In the genomic region with DNA sequence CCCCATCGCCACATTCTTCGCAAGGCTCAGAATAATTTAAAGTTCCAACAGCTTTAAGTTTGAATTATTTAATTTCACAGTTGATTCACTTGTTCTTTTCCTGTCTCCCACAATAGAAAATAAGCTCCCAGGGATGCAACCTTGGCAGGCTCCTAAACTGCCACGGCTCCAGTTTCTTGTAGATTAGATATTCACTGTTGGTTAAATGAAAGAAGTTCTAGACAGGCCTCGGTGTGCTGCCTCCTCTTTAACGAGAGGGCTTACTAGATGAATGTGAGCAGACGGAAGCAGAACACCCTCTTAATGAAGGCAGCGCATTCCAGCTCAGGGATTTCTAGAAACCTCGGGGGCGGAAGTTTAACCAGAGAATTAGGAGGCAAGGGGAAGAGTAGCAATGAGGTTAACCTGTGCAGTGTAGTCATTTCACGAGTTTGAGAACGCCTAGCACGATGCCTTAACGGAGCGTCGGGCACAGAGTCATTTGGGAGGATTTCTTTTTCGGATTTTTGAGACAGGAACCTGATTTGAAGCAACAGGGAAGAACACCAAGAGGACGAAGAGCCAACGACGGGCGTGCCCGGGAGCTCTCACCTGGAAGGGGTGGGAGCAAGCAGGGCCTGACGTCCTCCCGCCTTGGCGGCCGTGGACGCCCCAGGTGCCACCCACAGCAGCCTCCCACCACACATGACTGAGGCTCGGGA, we compare ENCODE assay signal across 8 cellular contexts. TPM values are rescaled to one million over a fixed set of nuclear protein-coding genes. Genes with fewer than 3 reads are reported as not detected.
DNase-seq lines count a peak whose midpoint lies in the region; ATAC-seq and TF ChIP-seq lines count a peak whose summit lies in the region.

No MANE protein-coding gene starts in this region.

- H3K36me3 Mint-ChIP-seq in activated B cell treated with CpG ODN at 0.5 μM for 24 hours (ENCODE audit: low read depth), result peaks cover 37% of the 10 kb centered on the region

- TF ChIP-seq CTCF in GM12865 (IDR thresholded peaks at IDR 0.05; ENCODE audit: insufficient read depth, low read depth, low read length, missing control alignments), result no peak
- TF ChIP-seq CTCF in activated B cell treated with CpG ODN at 0.5 μM for 24 hours (IDR thresholded peaks at IDR 0.05), result no peak
- no peak for TF ChIP-seq CTCF in mucosa of descending colon (IDR thresholded peaks at IDR 0.05)

- H3K36me3 ChIP-seq in mucosa of descending colon (ENCODE audit: low read depth) (no peaks in the 10 kb centered on the region), thymus (ENCODE audit: control insufficient read depth, insufficient read depth) (peaks cover 3% of the 10 kb centered on the region)

- H3K4me3 ChIP-seq in GM12865 (ENCODE audit: low read depth, low read length) (peak overlapping the region; percentile 89), mucosa of descending colon (peak overlapping the region; percentile 12), thymus (ENCODE audit: low read length) (peak overlapping the region; percentile 92)

- H3K27ac ChIP-seq in thymus (ENCODE audit: low read depth), result peak overlapping the region; percentile 94

- H3K27me3 Mint-ChIP-seq in activated B cell treated with CpG ODN at 0.5 μM for 24 hours, result no peaks in the 10 kb centered on the region

- peak overlapping the region; percentile 93 for H3K4me3 Mint-ChIP-seq in activated B cell treated with CpG ODN at 0.5 μM for 24 hours

- H3K9me3 Mint-ChIP-seq in activated B cell treated with CpG ODN at 0.5 μM for 24 hours, result no peaks in the 10 kb centered on the region

- peak overlapping the region; percentile 99 for H3K27ac Mint-ChIP-seq in activated B cell treated with CpG ODN at 0.5 μM for 24 hours

- peak; percentile 58 for ATAC-seq in HG02642 (IDR thresholded peaks at IDR 0.05; ENCODE audit: poor library complexity, unreplicated experiment)
- peak; percentile 56 for ATAC-seq in activated B cell treated with CpG ODN at 0.5 μM for 24 hours (ENCODE audit: low read depth)
- peak; percentile 88 for ATAC-seq in esophagus mucosa
- peak; percentile 87 for ATAC-seq in mucosa of descending colon

- CTCF ChIA-PET in activated B cell treated with CpG ODN at 0.5 μM for 24 hours (lab: Charles Lee), result no interaction called here

- intact Hi-C loops in activated B cell treated with CpG ODN at 0.5 μM for 24 hours (cut with micrococcal nuclease) (loop anchor here (1.0 to 10.0 kb wide), 4 partner anchors 161 to 1223 kb away; a partner anchor contains a TSS), mucosa of descending colon (cut with DNase I, micrococcal nuclease) (loop anchor here in 1 of 2 donors (10.0 kb wide), 1 partner anchor 63 kb away; no protein-coding TSS in a partner anchor)

- H3K4me1 Mint-ChIP-seq in activated B cell treated with CpG ODN at 0.5 μM for 24 hours, result peaks cover 52% of the 10 kb centered on the region

- H3K27me3 ChIP-seq in thymus (ENCODE audit: control insufficient read depth, insufficient read depth), result no peaks in the 10 kb centered on the region

- H3K4me1 ChIP-seq in mucosa of descending colon (ENCODE audit: low read depth) (peaks cover 28% of the 10 kb centered on the region), thymus (ENCODE audit: control insufficient read depth, insufficient read depth, low read length) (peaks cover 23% of the 10 kb centered on the region)

- in situ Hi-C loops in ACHN (cut with HindIII; ENCODE audit: low pct_ligation_motif_present, low pct_unique_long_range_greater_than_20kb, low sequenced_read_pairs), result no loop called here

- WGBS in thymus, result 12% methylated on average over 27 of the region's 27 CpGs

- H3K9me3 ChIP-seq in mucosa of descending colon, result no peaks in the 10 kb centered on the region
- no peaks in the 10 kb centered on the region for H3K9me3 ChIP-seq in thymus (ENCODE audit: control insufficient read depth)

- POLR2A ChIA-PET in activated B cell treated with CpG ODN at 0.5 μM for 24 hours (lab: Charles Lee), result interaction anchor here (0.7 to 2.9 kb wide), 5 partner anchors 156 to 1013 kb away, joined by 3 to 13 read pairs (median 5); a partner anchor contains a TSS

- DNase-seq in ACHN, result peak; percentile 43
- DNase-seq in GM12865 (ENCODE audit: low read depth), result no peak
- DNase-seq in NCI-H1092 treated with DMSO at 0.1 percent for 48 hours (lab: John Stamatoyannopoulos, UW), result peak; percentile 78
- no peak for DNase-seq in activated B cell treated with CpG ODN at 0.5 μM for 24 hours
- peak; percentile 85 to 89 (median 87) for DNase-seq in mucosa of descending colon

RNA-seq across cellular contexts. Expression of a gene that starts 0.6 kb away (rescaled TPM):
- total RNA-seq in activated B cell treated with CpG ODN at 0.5 μM for 24 hours (46.9 and 49.3 TPM in 2 replicates), esophagus mucosa (13.3 TPM), mucosa of descending colon (10 to 100 TPM; 23.7 to 32.1 (median 31.7) TPM)
- 17.8 TPM for polyA plus RNA-seq in thymus

Comparison
In these comparisons a context has a peak if more than half of its experiments do, and no peak if none do; other contexts are left out.
1. DNase-seq: peak in ACHN (single experiment), NCI-H1092 treated with DMSO at 0.1 percent for 48 hours (single experiment) and mucosa of descending colon (3 of 3); none in GM12865 (single experiment) and activated B cell treated with CpG ODN at 0.5 μM for 24 hours (single experiment).
2. H3K4me3 ChIP-seq: peak in every context shown above with its lines; median percentile 92 in thymus; 89 in GM12865; 12 in mucosa of descending colon.
3. Peak in every context shown above with its lines, with median percentiles within 50 percentile points of each other: ATAC-seq.